In the genomic region with DNA sequence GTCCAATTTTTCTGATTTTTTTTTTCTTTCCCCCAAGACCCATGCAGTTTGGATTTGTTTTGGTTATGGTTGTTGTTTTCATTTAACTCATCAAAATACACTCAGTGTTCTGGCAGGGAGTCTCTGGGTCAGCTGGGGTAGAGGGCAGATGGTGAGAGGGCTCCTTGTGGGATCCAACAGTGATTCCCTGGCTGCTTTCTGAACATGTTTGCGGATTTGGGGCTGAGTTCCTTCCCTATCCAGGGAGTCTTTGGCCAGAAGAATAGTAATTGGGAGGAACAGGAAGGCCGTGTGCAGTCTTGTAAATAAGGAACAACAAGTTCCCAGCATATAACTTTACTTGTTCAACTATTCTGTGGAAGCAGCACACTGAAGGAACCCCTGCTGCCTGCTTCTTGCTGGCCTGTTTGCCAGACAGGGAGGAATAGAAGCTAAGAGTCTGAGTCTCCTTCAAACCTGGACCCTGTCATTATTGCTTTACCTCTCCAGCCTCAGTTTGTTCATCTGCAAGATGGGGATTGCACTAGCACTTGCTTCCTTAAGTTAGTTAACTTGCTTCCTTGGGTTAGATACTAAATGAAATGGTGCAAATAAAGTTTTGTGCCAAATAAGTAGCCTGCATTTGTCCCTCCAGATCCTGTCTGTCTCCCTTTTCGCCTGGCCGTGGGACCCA, we compare ENCODE assay signal across 23 cellular contexts. TPM values are rescaled to one million over a fixed set of nuclear protein-coding genes. Genes with fewer than 3 reads are reported as not detected.
DNase-seq lines count a peak whose midpoint lies in the region; ATAC-seq and TF ChIP-seq lines count a peak whose summit lies in the region.
"Had no signal": no experiment of that assay in that cellular context is flagged by ENCODE, and none has a peak within 500 bp of the region (broad histone marks: within the 10 kb centered on the region; RNA-seq: fewer than 3 reads in every experiment).

No MANE protein-coding gene starts in this region.

- no peaks in the 10 kb centered on the region for H3K27me3 ChIP-seq in left lung
- H3K27me3 ChIP-seq in trophoblast cell (ENCODE audit: insufficient read depth, low read length): no peaks in the 10 kb centered on the region
- H3K27me3 ChIP-seq in ovary: no peaks in the 10 kb centered on the region

- in situ Hi-C loops in G401 (cut with HindIII; ENCODE audit: low sequenced_read_pairs): no loop called here

- H3K4me3 ChIP-seq in left lung: no peak overlapping the region
- H3K4me3 ChIP-seq in trophoblast cell (ENCODE audit: low read depth, low read length): no peak overlapping the region
- no peak overlapping the region for H3K4me3 ChIP-seq in ovary
- H3K4me3 ChIP-seq: SK-N-MC had no signal

- H4K8ac ChIP-seq in trophoblast cell (ENCODE audit: low read depth, low read length): no peak overlapping the region

- H4K91ac ChIP-seq in trophoblast cell (ENCODE audit: low read depth, low read length): no peak overlapping the region

- no peak overlapping the region for H2AK5ac ChIP-seq in trophoblast cell (ENCODE audit: low read length)

- H3K18ac ChIP-seq in trophoblast cell (ENCODE audit: low read length): no peak overlapping the region

- no peak overlapping the region for H3K4ac ChIP-seq in trophoblast cell (ENCODE audit: low read depth, low read length)

- H3K9me3 ChIP-seq in left lung (no peaks in the 10 kb centered on the region), trophoblast cell (ENCODE audit: insufficient read depth, low read depth, low read length) (no peaks in the 10 kb centered on the region), ovary (no peaks in the 10 kb centered on the region)
- H3K9me3 ChIP-seq: Caco-2 had no signal

- TF ChIP-seq POLR2A in ovary (IDR thresholded peaks at IDR 0.05): no peak

- H3K36me3 ChIP-seq in left lung (no peaks in the 10 kb centered on the region), trophoblast cell (ENCODE audit: control insufficient read depth in 1 of 2, insufficient read depth in 2 of 2, low read length in 2 of 2) (no peaks in the 10 kb centered on the region), ovary (no peaks in the 10 kb centered on the region)

- no peak overlapping the region for H3K9ac ChIP-seq in trophoblast cell (ENCODE audit: low read length)

- no peak overlapping the region for H2BK120ac ChIP-seq in trophoblast cell (ENCODE audit: insufficient read depth, low read length, poor library complexity)

- no peak overlapping the region for H2BK5ac ChIP-seq in trophoblast cell (ENCODE audit: low read depth, low read length, poor library complexity)

- no peak for TF ChIP-seq EP300 in ovary (IDR thresholded peaks at IDR 0.05)

- no peak overlapping the region for H3K14ac ChIP-seq in trophoblast cell (ENCODE audit: low read length)

- DNase-seq in DMS 273 (lab: John Stamatoyannopoulos, UW; ENCODE audit: unreplicated experiment) (peak; percentile 71), G401 (ENCODE audit: low spot score) (peak; percentile 56), left lung (no peak), trophoblast cell (no peak), ovary (no peak), ureter (ENCODE audit: low spot score) (no peak), SW480 (ENCODE audit: low spot score) (no peak)
- DNase-seq: Caco-2; CD8-positive, alpha-beta T cell; DMS79 treated with DMSO at 0.1 percent for 48 hours; NCI-H1092; NCI-H1436; NCI-H187; NCI-H2081 treated with DMSO at 0.1 percent for 48 hours; NCI-H2171; NCI-H226; NCI-H510A; NCI-H69; SIG-M5 had no signal

- H2AFZ ChIP-seq in trophoblast cell (ENCODE audit: insufficient read depth, low read length, poor library complexity): no peak overlapping the region

- no peak overlapping the region for H3K23ac ChIP-seq in trophoblast cell (ENCODE audit: low read length)

- TF ChIP-seq CTCF in left lung (IDR thresholded peaks at IDR 0.05) (no peak), ovary (IDR thresholded peaks at IDR 0.05) (no peak)

- H2BK12ac ChIP-seq in trophoblast cell (ENCODE audit: low read length): no peak overlapping the region

- H3K27ac ChIP-seq in left lung (no peak overlapping the region), trophoblast cell (ENCODE audit: low read depth, low read length) (no peak overlapping the region), ovary (no peak overlapping the region)
- H3K27ac ChIP-seq: RWPE1, SK-N-MC had no signal

- H3K4me1 ChIP-seq in left lung: peaks cover 0 to 7% of the 10 kb centered on the region in 2 donors
- no peaks in the 10 kb centered on the region for H3K4me1 ChIP-seq in trophoblast cell (ENCODE audit: control insufficient read depth in 1 of 2, insufficient read depth in 2 of 2, low read length in 2 of 2)
- no peaks in the 10 kb centered on the region for H3K4me1 ChIP-seq in ovary (ENCODE audit: insufficient read depth)
- H3K4me1 ChIP-seq: Caco-2 had no signal

- H3K79me1 ChIP-seq in trophoblast cell (ENCODE audit: low read length): no peaks in the 10 kb centered on the region

- peak; percentile 29 for ATAC-seq in left lung
- ATAC-seq: CD8-positive, alpha-beta T cell; HCT116; Panc1 had no signal

- H3K79me2 ChIP-seq in trophoblast cell (ENCODE audit: control insufficient read depth, insufficient read depth, low read length, poor library complexity): no peaks in the 10 kb centered on the region

- H4K12ac ChIP-seq in trophoblast cell (ENCODE audit: low read depth, low read length): no peak overlapping the region

- H3K4me2 ChIP-seq in trophoblast cell (ENCODE audit: low read length): peak overlapping the region; percentile 17

- WGBS in trophoblast cell (ENCODE audit: extremely low coverage, insufficient coverage, insufficient read length): no CpG with 5 or more reads among the region's 4 CpGs
- 48 to 70% (median 49%) methylated on average over 4 of the region's 4 CpGs for WGBS in ovary, 3 donors

- intact Hi-C loops in left lung (cut with DNase I) (no loop called here), ovary (cut with DNase I) (no loop called here)

RNA-seq across cellular contexts. Expression of gene C17orf67, which starts 32.1 kb away (rescaled TPM):
- total RNA-seq in G401 (2014; rRNA removed; shearing (Covaris generic)): 0.51 and 1.7 TPM in 2 replicates
- total RNA-seq in left lung (1 to 10 TPM; 1.6 to 3.1 TPM), ovary (1 to 10 TPM; 2.4 to 6.0 (median 3.3) TPM), ureter (3.2 TPM)
- polyA plus RNA-seq in trophoblast cell (2013): 0.82 and 0.90 TPM in 2 replicates
- polyA plus RNA-seq in ovary: 1 to 10 TPM; 1.5 to 2.6 TPM

RNA-seq across cellular contexts. Expression of gene DGKE, which starts 32.3 kb away (rescaled TPM):
- total RNA-seq in G401 (2014; rRNA removed; shearing (Covaris generic)): 9.5 and 12.8 TPM in 2 replicates
- total RNA-seq in left lung (10 to 100 TPM in 1 of 2 donors, 1 to 10 TPM in 1; 7.3 to 10.5 TPM), ovary (10 to 100 TPM in 6 of 7 donors, 1 to 10 TPM in 1; 8.5 to 16.4 (median 11.8) TPM), ureter (15.4 TPM)
- 3.6 TPM in 2 replicates for polyA plus RNA-seq in trophoblast cell (2013)
- 1 to 10 TPM; 3.0 to 5.0 TPM for polyA plus RNA-seq in ovary

Comparison
In these comparisons a context has a peak if more than half of its experiments do, and no peak if none do; other contexts are left out.
1. DNase-seq: peak in DMS 273 (single experiment) and G401 (single experiment); none in left lung (0 of 2), trophoblast cell (0 of 2), ovary (0 of 5), ureter (single experiment) and SW480 (single experiment).